13 cellular contexts compared by ENCODE assay signal in genomic region chr5:149040421-149040820, GRCh38. TPM values are rescaled to one million over a fixed set of nuclear protein-coding genes. Genes with fewer than 3 reads are reported as not detected.
"Had no signal": no experiment of that assay in that cellular context is flagged by ENCODE, and none has a peak within 500 bp of the region (broad histone marks: within the 10 kb centered on the region; RNA-seq: fewer than 3 reads in every experiment).

No MANE protein-coding gene starts in this region.

- DNase-seq: activated B cell treated with CpG ODN at 0.5 μM for 24 hours; activated CD4-positive, alpha-beta T cell treated with anti-CD3 and anti-CD28 coated beads, Interleukin-2, amount 10 ng/mL, durations not matched to agents 24 days and 14 days; activated naive CD4-positive, alpha-beta T cell treated with Interleukin-2 at 50 U/mL for 16 hours; activated naive CD8-positive, alpha-beta T cell treated with anti-CD3 and anti-CD28 coated beads, Interleukin-2, amount 50 U/mL, for 24 hours; central memory CD4-positive, alpha-beta T cell; effector memory CD8-positive, alpha-beta T cell; glutamatergic neuron; left lung; stimulated activated CD4-positive, alpha-beta T cell treated with anti-CD3 and anti-CD28 coated beads, Interleukin-15, amount 100 ng/mL, for 24 hours; stimulated activated CD4-positive, alpha-beta T cell treated with anti-CD3 and anti-CD28 coated beads, Interleukin-4, amount 100 ng/mL, for 4 hours; stimulated activated naive CD8-positive, alpha-beta T cell treated with anti-CD3 and anti-CD28 coated beads, Interleukin-15, amount 100 ng/mL, for 72 hours had no signal

- H3K36me3 ChIP-seq: left lung had no signal

- H3K4me3 ChIP-seq: coronary artery, left lung had no signal

- H3K27me3 ChIP-seq: left lung had no signal

- H3K27ac ChIP-seq: coronary artery had no signal

- ATAC-seq: activated naive CD8-positive, alpha-beta T cell treated with anti-CD3 and anti-CD28 coated beads, Interleukin-2, amount 50 U/mL, for 24 hours; effector memory CD8-positive, alpha-beta T cell; left lung; stimulated activated naive CD8-positive, alpha-beta T cell treated with anti-CD3 and anti-CD28 coated beads, Interleukin-15, amount 100 ng/mL, for 72 hours had no signal

- H3K9me3 ChIP-seq: left lung had no signal

RNA-seq across cellular contexts. Expression of gene SH3TC2, which starts 22.4 kb away (rescaled TPM):
- total RNA-seq: activated B cell treated with CpG ODN at 0.5 μM for 24 hours; activated CD4-positive, alpha-beta T cell treated with anti-CD3 and anti-CD28 coated beads, Interleukin-2, amount 10 ng/mL, durations not matched to agents 24 days and 14 days; activated T-helper 1 cell treated with anti-CD3 and anti-CD28 coated beads, Interleukin-12 subunit alpha, Interleukin-12 subunit beta, Interleukin-2, Interleukin-4 antibody, amounts not matched to agents 30 ng/mL and 10 ng/mL and 1 ng/mL, durations not matched to agents 14 hours and 24 hours and 36 hours had no signal
